23 cellular contexts compared by ENCODE assay signal in the genomic region with DNA sequence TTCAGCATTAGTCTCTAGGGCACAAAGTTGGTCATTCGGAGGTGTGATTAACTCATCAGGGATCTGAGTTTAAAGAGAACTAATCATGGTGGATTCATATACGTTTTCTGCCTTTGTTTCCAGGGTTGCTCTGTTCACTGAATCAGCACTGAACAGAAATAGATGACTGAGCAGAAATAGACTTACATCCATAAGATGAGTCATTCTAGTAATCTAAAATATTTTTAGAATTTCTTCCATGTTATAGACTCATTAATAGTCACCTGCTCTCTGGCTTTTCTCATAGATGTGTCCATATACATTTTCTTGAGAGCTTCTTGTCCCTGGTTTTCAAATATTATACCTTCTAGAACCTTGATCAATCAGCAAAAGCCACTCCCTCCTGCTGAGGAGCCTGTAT.
"Had no signal": no experiment of that assay in that cellular context is flagged by ENCODE, and none has a peak within 500 bp of the region (broad histone marks: within the 10 kb centered on the region; RNA-seq: fewer than 3 reads in every experiment).

No MANE protein-coding gene starts in this region.

- H3K4me1 ChIP-seq: colonic mucosa had no signal

- H3K27me3 ChIP-seq: colonic mucosa, hepatocyte, tibial nerve had no signal

- H3K27ac ChIP-seq: colonic mucosa, hepatocyte, tibial nerve had no signal

- H3K36me3 ChIP-seq: colonic mucosa, tibial nerve had no signal

- FAIRE-seq: frontal cortex, keratinocyte had no signal

- DNase-seq: activated CD4-positive, alpha-beta memory T cell treated with anti-CD3 and anti-CD28 coated beads for 36 hours; activated CD4-positive, alpha-beta T cell treated with anti-CD3 and anti-CD28 coated beads, Interleukin-2, amount 10 ng/mL, durations not matched to agents 24 days and 14 days; activated CD4-positive, CD25-positive, alpha-beta regulatory T cell treated with anti-CD3 and anti-CD28 coated beads, Interleukin-2, amount 50 U/mL, for 72 hours; activated CD8-positive, alpha-beta memory T cell treated with anti-CD3 and anti-CD28 coated beads, Interleukin-2, amount 50 U/mL, for 4 hours; activated gamma-delta T cell; activated naive CD4-positive, alpha-beta T cell treated with anti-CD3 and anti-CD28 coated beads, Interleukin-2, amount 10 ng/mL, durations not matched to agents 7 days and 5 days; activated T-cell treated with anti-CD3 and anti-CD28 coated beads, Interleukin-2, amount 50 U/mL, for 1 hour; colonic mucosa; effector memory CD4-positive, alpha-beta T cell; erythroblast; glutamatergic neuron; left cardiac atrium; left ventricle myocardium superior; mucosa of descending colon; posterior cingulate gyrus; right cardiac atrium; stimulated activated CD4-positive, alpha-beta T cell treated with anti-CD3 and anti-CD28 coated beads, Interleukin-2, amount 100 ng/mL, for 48 hours; stimulated activated naive CD4-positive, alpha-beta T cell treated with Interleukin-2 at 50 U/mL for 16 hours; T1000 had no signal

- ATAC-seq: left cardiac atrium, left ventricle myocardium superior, mucosa of descending colon, right cardiac atrium had no signal

- H3K4me3 ChIP-seq: colonic mucosa, hepatocyte, mucosa of descending colon, tibial nerve had no signal
